ENCODE assay signal across 1 cellular context in genomic region chr4:151760713-151761661, GRCh38.
TF ChIP-seq lines count a peak whose summit lies in the region.

TSS of gene GATB (minus strand) at chr4:151761007. CDS start at chr4:151760982, 25 bp downstream.

TF ChIP-seq in H1, 55 proteins besides CTCF, POLR2A, EP300 and RAD21 (continued from another document):
- TF ChIP-seq ATF2 (IDR thresholded peaks at IDR 0.05; ENCODE audit: low read length) (peak; percentile 74; the same call in 1 of the 2 replicates), CHD7 (IDR thresholded peaks at IDR 0.05; ENCODE audit: insufficient replicate concordance, low read length) (no peak), POLR2AphosphoS5 (IDR thresholded peaks at IDR 0.05; ENCODE audit: low read depth, low read length) (peak; percentile 85), KDM1A (IDR thresholded peaks at IDR 0.05; ENCODE audit: borderline replicate concordance, low read length) (no peak), CHD2 (IDR thresholded peaks at IDR 0.05; ENCODE audit: low read length) (peak; percentile 55; the same call in 1 of the 2 replicates), TAF1 (IDR thresholded peaks at IDR 0.05; ENCODE audit: low read depth, low read length) (peak; percentile 96), GABPA (IDR thresholded peaks at IDR 0.05; ENCODE audit: borderline replicate concordance, insufficient read depth, low read length) (peak; percentile 56; the same call in 1 of the 2 replicates), MAFK (IDR thresholded peaks at IDR 0.05; ENCODE audit: low read depth, low read length) (no peak), BRCA1 (IDR thresholded peaks at IDR 0.05; ENCODE audit: low read depth, low read length) (no peak), RFX5 (IDR thresholded peaks at IDR 0.05; ENCODE audit: borderline replicate concordance, low read depth, low read length) (no peak), TAF7 (optimal IDR thresholded peaks at IDR 0.05; ENCODE audit: borderline replicate concordance, low read depth, low read length) (peak; percentile 79), KDM4A (IDR thresholded peaks at IDR 0.05; ENCODE audit: low read depth, low read length, severe bottlenecking) (peak; percentile 65), HDAC2 (IDR thresholded peaks at IDR 0.05; ENCODE audit: borderline replicate concordance in 1 of 2, low read depth in 2 of 2, low read length in 2 of 2) (peak; percentile 15 to 99; a peak in 2 of 4 replicates), GTF2F1 (IDR thresholded peaks at IDR 0.05; ENCODE audit: borderline replicate concordance, low read depth, low read length) (no peak), ATF3 (IDR thresholded peaks at IDR 0.05; ENCODE audit: insufficient read depth, low read depth, low read length) (peak; percentile 91), PHF8 (conservative IDR thresholded peaks at IDR 0.05; ENCODE audit: low read depth, low read length) (peak; percentile 94), TBP (IDR thresholded peaks at IDR 0.05; ENCODE audit: low read depth, low read length) (peak; percentile 87), CREB1 (IDR thresholded peaks at IDR 0.05) (peak; percentile 72), SP4 (IDR thresholded peaks at IDR 0.05; ENCODE audit: low read length) (peak; percentile 93)
